Comparison of ENCODE assay signal across 13 cellular contexts in genomic region chr1:227785812-227786608, GRCh38. TPM values are rescaled to one million over a fixed set of nuclear protein-coding genes. Genes with fewer than 3 reads are reported as not detected.
A peak's percentile ranks its signal among the peaks of the same experiment; 100 is the strongest.
DNase-seq lines count a peak whose midpoint lies in the region; ATAC-seq and TF ChIP-seq lines count a peak whose summit lies in the region.
"Had no signal": no experiment of that assay in that cellular context is flagged by ENCODE, and none has a peak within 500 bp of the region (broad histone marks: within the 10 kb centered on the region; RNA-seq: fewer than 3 reads in every experiment).

No MANE protein-coding gene starts in this region.

- peak overlapping the region; percentile 27 for H3K4me3 Mint-ChIP-seq in stimulated activated memory B cell treated with anti-CD40 and anti-IgM and Interleukin-4, amounts not matched to agents 10 μg/mL and 1 μg/mL and 100 μg/mL, for 72 hours

- peaks cover 2% of the 10 kb centered on the region for H3K9me3 Mint-ChIP-seq in stimulated activated memory B cell treated with anti-CD40 and anti-IgM and Interleukin-4, amounts not matched to agents 10 μg/mL and 1 μg/mL and 100 μg/mL, for 72 hours
- H3K9me3 Mint-ChIP-seq: activated naive CD4-positive, alpha-beta T cell treated with anti-CD3 and anti-CD28 coated beads for 36 hours had no signal

- H4K20me1 ChIP-seq in OCI-LY3 (ENCODE audit: insufficient read depth, low read length), result no peaks in the 10 kb centered on the region

- 75 to 80% methylated on average over 3 to 5 of the region's 18 CpGs for WGBS in gastroesophageal sphincter (ENCODE audit: low coverage in 1 of 2), 2 donors

- H3K27ac ChIP-seq in OCI-LY3 (ENCODE audit: low read length) (peak overlapping the region; percentile 47), gastroesophageal sphincter (peak overlapping the region in 1 of 4 donors; percentile 89)

- H3K27me3 Mint-ChIP-seq in stimulated activated memory B cell treated with anti-CD40 and anti-IgM and Interleukin-4, amounts not matched to agents 10 μg/mL and 1 μg/mL and 100 μg/mL, for 72 hours, result no peaks in the 10 kb centered on the region

- peaks cover 19% of the 10 kb centered on the region for H3K36me3 ChIP-seq in OCI-LY3 (replicated peaks; ENCODE audit: low read depth, low read length)
- H3K36me3 ChIP-seq in gastroesophageal sphincter, result peaks cover 0 to 14% of the 10 kb centered on the region in 2 donors
- H3K36me3 ChIP-seq: gastrocnemius medialis had no signal

- H3K4me1 Mint-ChIP-seq in stimulated activated memory B cell treated with anti-CD40 and anti-IgM and Interleukin-4, amounts not matched to agents 10 μg/mL and 1 μg/mL and 100 μg/mL, for 72 hours, result peaks cover 30% of the 10 kb centered on the region

- no peak for TF ChIP-seq EP300 in gastroesophageal sphincter (IDR thresholded peaks at IDR 0.05)

- H3K27ac Mint-ChIP-seq in stimulated activated memory B cell treated with anti-CD40 and anti-IgM and Interleukin-4, amounts not matched to agents 10 μg/mL and 1 μg/mL and 100 μg/mL, for 72 hours, result no peak overlapping the region
- H3K27ac Mint-ChIP-seq: activated naive CD4-positive, alpha-beta T cell treated with anti-CD3 and anti-CD28 coated beads for 36 hours had no signal

- ATAC-seq in left lobe of liver (no peak), gastroesophageal sphincter (no peak), GM21717 (IDR thresholded peaks at IDR 0.05; ENCODE audit: unreplicated experiment) (no peak)
- ATAC-seq in stimulated activated memory B cell treated with anti-CD40 and anti-IgM and Interleukin-4, amounts not matched to agents 10 μg/mL and 1 μg/mL and 100 μg/mL, for 72 hours, result no peak
- ATAC-seq: activated CD4-positive, CD25-positive, alpha-beta regulatory T cell treated with anti-CD3 and anti-CD28 coated beads, Interleukin-2, amount 50 U/mL, for 24 hours had no signal

- H3K9ac ChIP-seq in OCI-LY3 (ENCODE audit: low read length), result no peak overlapping the region; the same call in 1 of the 2 replicates

- H2AFZ ChIP-seq in OCI-LY3 (ENCODE audit: low read depth, low read length), result no peak overlapping the region

- TF ChIP-seq CTCF in OCI-LY3 (IDR thresholded peaks at IDR 0.05; ENCODE audit: low read depth, low read length), result no peak
- TF ChIP-seq CTCF in gastroesophageal sphincter (IDR thresholded peaks at IDR 0.05), result no peak

- H3K9me3 ChIP-seq in OCI-LY3 (ENCODE audit: insufficient read depth, low read length), result peaks cover 5% of the 10 kb centered on the region
- H3K9me3 ChIP-seq in gastroesophageal sphincter, result no peaks in the 10 kb centered on the region
- H3K9me3 ChIP-seq: gastrocnemius medialis had no signal

- H3K79me2 ChIP-seq in OCI-LY3 (ENCODE audit: low read length), result no peaks in the 10 kb centered on the region

- no peak overlapping the region for H3K4me3 ChIP-seq in OCI-LY3 (ENCODE audit: low read length)
- no peak overlapping the region for H3K4me3 ChIP-seq in gastroesophageal sphincter

- H3K36me3 Mint-ChIP-seq in stimulated activated memory B cell treated with anti-CD40 and anti-IgM and Interleukin-4, amounts not matched to agents 10 μg/mL and 1 μg/mL and 100 μg/mL, for 72 hours, result peaks cover 19% of the 10 kb centered on the region

- TF ChIP-seq POLR2A in gastroesophageal sphincter (IDR thresholded peaks at IDR 0.05), result no peak

- H3K4me1 ChIP-seq in OCI-LY3 (ENCODE audit: low read length) (peaks cover 36% of the 10 kb centered on the region), gastroesophageal sphincter (peaks cover 4 to 31% (median 18%) of the 10 kb centered on the region in 3 donors)

- peak; percentile 54 for DNase-seq in activated CD8-positive, alpha-beta memory T cell treated with anti-CD3 and anti-CD28 coated beads for 24 hours
- no peak for DNase-seq in activated CD8-positive, alpha-beta memory T cell treated with anti-CD3 and anti-CD28 coated beads, Interleukin-2, amount 50 U/mL, for 48 hours
- DNase-seq in left lobe of liver (ENCODE audit: low spot score) (peak; percentile 44), A172 (ENCODE audit: low spot score) (no peak)
- DNase-seq: gastrocnemius medialis, SHP77 had no signal

- H3K27me3 ChIP-seq in OCI-LY3 (ENCODE audit: low read depth, low read length), result 0 out of 2 replicates have a peak, but pooled peaks cover 4% of the 10 kb centered on the region
- H3K27me3 ChIP-seq in gastroesophageal sphincter, result no peaks in the 10 kb centered on the region
- H3K27me3 ChIP-seq: gastrocnemius medialis had no signal

- H3K4me2 ChIP-seq in OCI-LY3 (ENCODE audit: low read length), result peak overlapping the region; percentile 40

RNA-seq across cellular contexts. Expression of gene PRSS38, which starts 29.5 kb away (rescaled TPM):
- total RNA-seq in left lobe of liver (not detected), gastroesophageal sphincter (not detected)
- total RNA-seq in A172 (2014; rRNA removed; shearing (Covaris generic)), result not detected in 2 replicates
- total RNA-seq: activated naive CD4-positive, alpha-beta T cell treated with anti-CD3 and anti-CD28 coated beads for 36 hours; gastrocnemius medialis; renal cortical epithelial cell had no signal

RNA-seq across cellular contexts. Expression of gene SNAP47, which starts 50.8 kb away (rescaled TPM):
- total RNA-seq in left lobe of liver (35.8 TPM), gastroesophageal sphincter (10 to 100 TPM; 27.1 to 47.0 (median 35.6) TPM)
- total RNA-seq in A172 (2014; rRNA removed; shearing (Covaris generic)), result 89.0 and 105 TPM in 2 replicates

RNA-seq across cellular contexts. Expression of gene JMJD4, which starts 50.9 kb away (rescaled TPM):
- 10.3 TPM for total RNA-seq in left lobe of liver
- total RNA-seq in A172 (2014; rRNA removed; shearing (Covaris generic)), result 42.8 and 49.1 TPM in 2 replicates
- total RNA-seq in gastroesophageal sphincter, result 10 to 100 TPM; 13.8 to 19.5 (median 17.0) TPM

Comparison
In these comparisons a context has a peak if more than half of its experiments do, and no peak if none do; other contexts are left out.
1. DNase-seq: peak in activated CD8-positive, alpha-beta memory T cell treated with anti-CD3 and anti-CD28 coated beads for 24 hours (single experiment) and left lobe of liver (single experiment); none in activated CD8-positive, alpha-beta memory T cell treated with anti-CD3 and anti-CD28 coated beads, Interleukin-2, amount 50 U/mL, for 48 hours (single experiment) and A172 (single experiment).